Comparison of ENCODE assay signal across 8 cellular contexts in genomic region chr9:100427366-100428263, GRCh38. TPM values are rescaled to one million over a fixed set of nuclear protein-coding genes. Genes with fewer than 3 reads are reported as not detected.
DNase-seq lines count a peak whose midpoint lies in the region; ATAC-seq and TF ChIP-seq lines count a peak whose summit lies in the region.

No MANE protein-coding gene starts in this region.

- H3K4me3 Mint-ChIP-seq in activated T-cell treated with anti-CD3 and anti-CD28 coated beads, Interleukin-2, amount 50 U/mL, for 4 hours, result peak overlapping the region; percentile 80
- peak overlapping the region; percentile 64 to 86 (median 76) for H3K4me3 Mint-ChIP-seq in naive thymus-derived CD8-positive, alpha-beta T cell
- peak overlapping the region; percentile 83 for H3K4me3 Mint-ChIP-seq in type B pancreatic cell

- POLR2A ChIA-PET in naive thymus-derived CD8-positive, alpha-beta T cell (lab: Charles Lee), result interaction anchor here (0.5 to 1.8 kb wide), 7 partner anchors 13 to 103 kb away, joined by 3 to 8 read pairs (median 5); partner anchors contain the start of gene TEX10

- DNase-seq in activated gamma-delta T cell treated with Interleukin-2 at 50 U/mL for 16 hours (peak; percentile 17), activated gamma-delta T cell (lab: John Stamatoyannopoulos, UW) (no peak), NCI-H226 (peak; percentile 64), fibroblast of pulmonary artery (ENCODE audit: low read depth) (peak; percentile 69), type B pancreatic cell (ENCODE audit: extremely low spot score, unreplicated experiment) (peak; percentile 75)
- DNase-seq in activated T-cell treated with anti-CD3 and anti-CD28 coated beads, Interleukin-2, amount 50 U/mL, for 4 hours, result peak; percentile 8
- DNase-seq in naive thymus-derived CD8-positive, alpha-beta T cell, result peak in 6 of 10 donors; percentile 1 to 57 (median 28)

- H3K36me3 Mint-ChIP-seq in activated T-cell treated with anti-CD3 and anti-CD28 coated beads, Interleukin-2, amount 50 U/mL, for 4 hours (ENCODE audit: insufficient read depth), result no peaks in the 10 kb centered on the region
- H3K36me3 Mint-ChIP-seq in naive thymus-derived CD8-positive, alpha-beta T cell, result peaks cover 0 to 1% (median 0%) of the 10 kb centered on the region in 3 donors
- H3K36me3 Mint-ChIP-seq in type B pancreatic cell, result peaks cover 12% of the 10 kb centered on the region

- peak; percentile 61 for ATAC-seq in HG02943 (IDR thresholded peaks at IDR 0.05; ENCODE audit: low read depth, unreplicated experiment)
- peak; percentile 62 for ATAC-seq in activated T-cell treated with anti-CD3 and anti-CD28 coated beads, Interleukin-2, amount 50 U/mL, for 4 hours
- peak; percentile 55 to 68 for ATAC-seq in naive thymus-derived CD8-positive, alpha-beta T cell

- peaks cover 31% of the 10 kb centered on the region for H3K4me1 Mint-ChIP-seq in activated T-cell treated with anti-CD3 and anti-CD28 coated beads, Interleukin-2, amount 50 U/mL, for 4 hours (ENCODE audit: low read depth)
- peaks cover 25 to 47% (median 37%) of the 10 kb centered on the region in 4 donors for H3K4me1 Mint-ChIP-seq in naive thymus-derived CD8-positive, alpha-beta T cell
- peaks cover 45% of the 10 kb centered on the region for H3K4me1 Mint-ChIP-seq in type B pancreatic cell (ENCODE audit: unreplicated experiment)

- no peak for TF ChIP-seq CTCF in fibroblast of pulmonary artery (IDR thresholded peaks at IDR 0.05; ENCODE audit: low read length, missing control alignments)
- TF ChIP-seq CTCF in type B pancreatic cell (conservative IDR thresholded peaks at IDR 0.05), result peak; percentile 22

- peaks cover 2% of the 10 kb centered on the region for H3K27me3 Mint-ChIP-seq in activated T-cell treated with anti-CD3 and anti-CD28 coated beads, Interleukin-2, amount 50 U/mL, for 4 hours (ENCODE audit: low read depth)
- peaks cover 0 to 4% (median 0%) of the 10 kb centered on the region in 5 donors for H3K27me3 Mint-ChIP-seq in naive thymus-derived CD8-positive, alpha-beta T cell
- no peaks in the 10 kb centered on the region for H3K27me3 Mint-ChIP-seq in type B pancreatic cell

- peak overlapping the region; percentile 77 for H3K4me3 ChIP-seq in fibroblast of pulmonary artery (replicated peaks; ENCODE audit: low read depth, low read length)

- H3K27ac Mint-ChIP-seq in naive thymus-derived CD8-positive, alpha-beta T cell, result peak overlapping the region in 9 of 10 donors; percentile 14 to 93 (median 74)
- H3K27ac Mint-ChIP-seq in type B pancreatic cell, result peak overlapping the region; percentile 40

- H3K9me3 Mint-ChIP-seq in activated T-cell treated with anti-CD3 and anti-CD28 coated beads, Interleukin-2, amount 50 U/mL, for 4 hours, result no peaks in the 10 kb centered on the region
- H3K9me3 Mint-ChIP-seq in naive thymus-derived CD8-positive, alpha-beta T cell, result no peaks in the 10 kb centered on the region
- no peaks in the 10 kb centered on the region for H3K9me3 Mint-ChIP-seq in type B pancreatic cell

RNA-seq across cellular contexts. Expression of gene MSANTD3, which starts 0.7 kb away (rescaled TPM):
- 10 to 100 TPM; 12.2 to 13.8 (median 12.6) TPM for total RNA-seq in activated T-cell treated with anti-CD3 and anti-CD28 coated beads, Interleukin-2, amount 50 U/mL, for 4 hours
- total RNA-seq in naive thymus-derived CD8-positive, alpha-beta T cell, result 10 to 100 TPM; 11.8 to 12.9 TPM
- 1 to 10 TPM; 3.5 to 5.9 (median 4.7) TPM for polyA plus RNA-seq in naive thymus-derived CD8-positive, alpha-beta T cell
- 26.4 and 35.5 TPM in 2 replicates for total RNA-seq in type B pancreatic cell (ENCODE audit: low replicate concordance)

RNA-seq across cellular contexts. Expression of gene TMEFF1, which starts 45.3 kb away (rescaled TPM):
- under 1 TPM in 2 of 3 donors, not detected in 1; 0.18 to 0.24 TPM for total RNA-seq in activated T-cell treated with anti-CD3 and anti-CD28 coated beads, Interleukin-2, amount 50 U/mL, for 4 hours
- total RNA-seq in naive thymus-derived CD8-positive, alpha-beta T cell, result under 1 TPM in 1 of 2 experiments, not detected in 1; 0.31 TPM
- not detected for polyA plus RNA-seq in naive thymus-derived CD8-positive, alpha-beta T cell
- 9.5 and 30.5 TPM in 2 replicates for total RNA-seq in type B pancreatic cell (ENCODE audit: low replicate concordance)
